In genomic region chr4:15018389-15018788, GRCh38 we compare ENCODE assay signal across 17 cellular contexts. TPM values are rescaled to one million over a fixed set of nuclear protein-coding genes. Genes with fewer than 3 reads are reported as not detected.
A peak's percentile ranks its signal among the peaks of the same experiment; 100 is the strongest.
DNase-seq lines count a peak whose midpoint lies in the region; ATAC-seq, FAIRE-seq and TF ChIP-seq lines count a peak whose summit lies in the region.
"Had no signal": no experiment of that assay in that cellular context is flagged by ENCODE, and none has a peak within 500 bp of the region (broad histone marks: within the 10 kb centered on the region; RNA-seq: fewer than 3 reads in every experiment).

No MANE protein-coding gene starts in this region.

- no peak overlapping the region for H3K4me3 ChIP-seq in astrocyte (ENCODE audit: insufficient read depth, low read depth, low read length)
- H3K4me3 ChIP-seq in tibial artery, result no peak overlapping the region
- H3K4me3 ChIP-seq: colonic mucosa, gastrocnemius medialis, K562, mucosa of descending colon, uterus had no signal

- no peak overlapping the region for H2AFZ ChIP-seq in astrocyte (ENCODE audit: low read depth, low read length)

- peak overlapping the region; percentile 7 to 71 for H3K4me3 Mint-ChIP-seq in activated T-cell treated with anti-CD3 and anti-CD28 coated beads, Interleukin-2, amount 50 U/mL, for 72 hours
- peak overlapping the region; percentile 15 for H3K4me3 Mint-ChIP-seq in T-helper 1 cell treated with Interleukin-12 subunit alpha and Interleukin-12 subunit beta and Interleukin-4 antibody, amounts not matched to agents 30 μg/mL and 1 μg/mL, for 36 hours
- no peak overlapping the region for H3K4me3 Mint-ChIP-seq in astrocyte (ENCODE audit: unreplicated experiment)

- H3K27ac ChIP-seq in astrocyte (ENCODE audit: low read depth, low read length), result no peak overlapping the region
- H3K27ac ChIP-seq in tibial artery, result peak overlapping the region; percentile 16 to 63
- H3K27ac ChIP-seq: colonic mucosa, gastrocnemius medialis had no signal

- peak overlapping the region; percentile 94 for H3K27ac Mint-ChIP-seq in activated T-cell treated with anti-CD3 and anti-CD28 coated beads, Interleukin-2, amount 50 U/mL, for 72 hours
- H3K27ac Mint-ChIP-seq in T-helper 1 cell treated with Interleukin-12 subunit alpha and Interleukin-12 subunit beta and Interleukin-4 antibody, amounts not matched to agents 30 μg/mL and 1 μg/mL, for 36 hours, result peak overlapping the region; percentile 2
- H3K27ac Mint-ChIP-seq in astrocyte (ENCODE audit: unreplicated experiment), result no peak overlapping the region

- peaks cover 54% of the 10 kb centered on the region for H3K79me2 ChIP-seq in astrocyte (ENCODE audit: insufficient read depth, low read length)

- no peak overlapping the region for H3K4me2 ChIP-seq in astrocyte (ENCODE audit: low read length)

- TF ChIP-seq CTCF in astrocyte (IDR thresholded peaks at IDR 0.05; ENCODE audit: insufficient read depth, low read depth, low read length), result no peak
- no peak for TF ChIP-seq CTCF in tibial artery (IDR thresholded peaks at IDR 0.05)

- H3K36me3 Mint-ChIP-seq in activated T-cell treated with anti-CD3 and anti-CD28 coated beads, Interleukin-2, amount 50 U/mL, for 72 hours (ENCODE audit: insufficient read depth in 2 of 2), result peaks cover 2 to 7% of the 10 kb centered on the region in 2 donors
- peaks cover 32% of the 10 kb centered on the region for H3K36me3 Mint-ChIP-seq in T-helper 1 cell treated with Interleukin-12 subunit alpha and Interleukin-12 subunit beta and Interleukin-4 antibody, amounts not matched to agents 30 μg/mL and 1 μg/mL, for 36 hours (ENCODE audit: low read depth)
- H3K36me3 Mint-ChIP-seq in astrocyte (ENCODE audit: low read depth, unreplicated experiment), result peaks cover 6% of the 10 kb centered on the region

- ATAC-seq in activated T-cell treated with anti-CD3 and anti-CD28 coated beads, Interleukin-2, amount 50 U/mL, for 72 hours (replicated peaks in 1 of 2), result no peak
- ATAC-seq in GM21526 (IDR thresholded peaks at IDR 0.05; ENCODE audit: low FRiP score, unreplicated experiment) (no peak), Right ventricle myocardium superior (ENCODE audit: poor library complexity) (no peak)
- ATAC-seq: gastrocnemius medialis, K562, mucosa of descending colon, right cardiac atrium had no signal

- H3K4me1 ChIP-seq in astrocyte (ENCODE audit: insufficient read depth, low read length), result no peaks in the 10 kb centered on the region
- peaks cover 0 to 97% (median 33%) of the 10 kb centered on the region in 4 donors for H3K4me1 ChIP-seq in tibial artery
- H3K4me1 ChIP-seq: colonic mucosa had no signal

- DNase-seq in activated T-cell treated with anti-CD3 and anti-CD28 coated beads, Interleukin-2, amount 50 U/mL, for 72 hours, result no peak
- DNase-seq in activated T-cell treated with anti-CD3 and anti-CD28 coated beads, Interleukin-2, amount 50 U/mL, for 48 hours, result no peak
- DNase-seq in astrocyte (ENCODE audit: low read depth) (no peak), tibial artery (no peak), hepatic stellate cell (ENCODE audit: low spot score) (no peak), Right ventricle myocardium superior (no peak)
- DNase-seq: activated gamma-delta T cell treated with Interleukin-2 at 50 U/mL for 16 hours, colonic mucosa, gastrocnemius medialis, mucosa of descending colon, NCI-H1105, NCI-H526 treated with DMSO at 0.1 percent for 48 hours, right cardiac atrium, uterus had no signal

- H3K36me3 ChIP-seq in astrocyte (ENCODE audit: insufficient read depth, low read length) (peaks cover 28% of the 10 kb centered on the region), tibial artery (peaks cover 0 to 18% (median 7%) of the 10 kb centered on the region in 3 donors)
- H3K36me3 ChIP-seq: colonic mucosa, uterus had no signal

- H4K20me1 ChIP-seq in astrocyte (ENCODE audit: insufficient read depth, low read length), result peaks cover 44% of the 10 kb centered on the region

- no peak overlapping the region for H3K9ac ChIP-seq in astrocyte (ENCODE audit: low read length)

- H3K9me3 ChIP-seq in astrocyte (ENCODE audit: insufficient read depth, low read depth, low read length), result no peaks in the 10 kb centered on the region
- no peaks in the 10 kb centered on the region for H3K9me3 ChIP-seq in tibial artery
- H3K9me3 ChIP-seq: colonic mucosa, gastrocnemius medialis, mucosa of descending colon, uterus had no signal

- intact Hi-C loops in tibial artery (cut with DNase I; ENCODE audit: low total_unique reads) (no loop called here), Right ventricle myocardium superior (cut with DNase I) (no loop called here)

- FAIRE-seq in astrocyte (lab: Jason Lieb, UNC), result peak; percentile 26
- FAIRE-seq: K562 had no signal

- no peaks in the 10 kb centered on the region for H3K9me3 Mint-ChIP-seq in activated T-cell treated with anti-CD3 and anti-CD28 coated beads, Interleukin-2, amount 50 U/mL, for 72 hours
- H3K9me3 Mint-ChIP-seq in T-helper 1 cell treated with Interleukin-12 subunit alpha and Interleukin-12 subunit beta and Interleukin-4 antibody, amounts not matched to agents 30 μg/mL and 1 μg/mL, for 36 hours, result no peaks in the 10 kb centered on the region
- no peaks in the 10 kb centered on the region for H3K9me3 Mint-ChIP-seq in astrocyte (ENCODE audit: unreplicated experiment)

- peaks cover 47% of the 10 kb centered on the region for H3K4me1 Mint-ChIP-seq in activated T-cell treated with anti-CD3 and anti-CD28 coated beads, Interleukin-2, amount 50 U/mL, for 72 hours (ENCODE audit: low read depth)
- peaks cover 32% of the 10 kb centered on the region for H3K4me1 Mint-ChIP-seq in T-helper 1 cell treated with Interleukin-12 subunit alpha and Interleukin-12 subunit beta and Interleukin-4 antibody, amounts not matched to agents 30 μg/mL and 1 μg/mL, for 36 hours (ENCODE audit: low read depth)
- H3K4me1 Mint-ChIP-seq in astrocyte (ENCODE audit: low read depth, unreplicated experiment), result peaks cover 13% of the 10 kb centered on the region

- H3K27me3 ChIP-seq in astrocyte (ENCODE audit: insufficient read depth, low read length) (no peaks in the 10 kb centered on the region), tibial artery (no peaks in the 10 kb centered on the region)
- H3K27me3 ChIP-seq: colonic mucosa, gastrocnemius medialis, uterus had no signal

- no peaks in the 10 kb centered on the region for H3K27me3 Mint-ChIP-seq in activated T-cell treated with anti-CD3 and anti-CD28 coated beads, Interleukin-2, amount 50 U/mL, for 72 hours (ENCODE audit: low read depth)
- H3K27me3 Mint-ChIP-seq in T-helper 1 cell treated with Interleukin-12 subunit alpha and Interleukin-12 subunit beta and Interleukin-4 antibody, amounts not matched to agents 30 μg/mL and 1 μg/mL, for 36 hours (ENCODE audit: low read depth), result no peaks in the 10 kb centered on the region
- H3K27me3 Mint-ChIP-seq in astrocyte (ENCODE audit: low read depth, unreplicated experiment), result no peaks in the 10 kb centered on the region

RNA-seq across cellular contexts. Expression of gene CPEB2, which starts 16.1 kb away (rescaled TPM):
- 10 to 100 TPM; 13.5 to 14.5 TPM for total RNA-seq in activated T-cell treated with anti-CD3 and anti-CD28 coated beads, Interleukin-2, amount 50 U/mL, for 72 hours
- total RNA-seq in astrocyte, result 46.8 and 47.3 TPM in 2 replicates
- total RNA-seq in Right ventricle myocardium superior, result 26.2 TPM
